ENCODE assay signal across 4 cellular contexts in genomic region chr14:77416098-77416497, GRCh38. TPM values are rescaled to one million over a fixed set of nuclear protein-coding genes. Genes with fewer than 3 reads are reported as not detected.
"Had no signal": no experiment of that assay in that cellular context is flagged by ENCODE, and none has a peak within 500 bp of the region (broad histone marks: within the 10 kb centered on the region; RNA-seq: fewer than 3 reads in every experiment).

No MANE protein-coding gene starts in this region.

RNA-seq across cellular contexts. Expression of gene NOXRED1, which starts 7.2 kb away (rescaled TPM):
- total RNA-seq: GM23248, GM23338, H4, H9 had no signal
